16 cellular contexts compared by ENCODE assay signal in genomic region chr13:102726430-102726829, GRCh38. TPM values are rescaled to one million over a fixed set of nuclear protein-coding genes. Genes with fewer than 3 reads are reported as not detected.
A peak's percentile ranks its signal among the peaks of the same experiment; 100 is the strongest.
DNase-seq lines count a peak whose midpoint lies in the region; ATAC-seq, FAIRE-seq and TF ChIP-seq lines count a peak whose summit lies in the region.
"Had no signal": no experiment of that assay in that cellular context is flagged by ENCODE, and none has a peak within 500 bp of the region (broad histone marks: within the 10 kb centered on the region; RNA-seq: fewer than 3 reads in every experiment).

No MANE protein-coding gene starts in this region.

- H3K27ac ChIP-seq in A549: no peak overlapping the region
- H3K27ac ChIP-seq: HL-60 had no signal

- H3K36me3 Mint-ChIP-seq in activated CD8-positive, alpha-beta T cell treated with anti-CD3 and anti-CD28 coated beads for 36 hours (ENCODE audit: low read depth): no peaks in the 10 kb centered on the region

- no peak for TF ChIP-seq POLR2A in A549 (IDR thresholded peaks at IDR 0.05; ENCODE audit: low read length)
- TF ChIP-seq POLR2A in GM12892 (IDR thresholded peaks at IDR 0.05; ENCODE audit: low read depth, low read length): no peak
- TF ChIP-seq POLR2A in NB4 (IDR thresholded peaks at IDR 0.05; ENCODE audit: extremely low read depth, insufficient read length): no peak

- TF ChIP-seq CTCF in A549 (IDR thresholded peaks at IDR 0.05) (no peak), NB4 (IDR thresholded peaks at IDR 0.05; ENCODE audit: low read depth, low read length) (no peak), GM10248 (IDR thresholded peaks at IDR 0.05; ENCODE audit: control extremely low read depth, extremely low read depth, low read depth, missing control alignments) (no peak)
- TF ChIP-seq CTCF in activated CD8-positive, alpha-beta T cell treated with anti-CD3 and anti-CD28 coated beads for 36 hours (IDR thresholded peaks at IDR 0.05): no peak

- peak; percentile 46 to 61; a peak in 3 of 6 replicates for ATAC-seq in A549
- no peak for ATAC-seq in activated CD8-positive, alpha-beta T cell treated with anti-CD3 and anti-CD28 coated beads for 36 hours
- ATAC-seq: effector memory CD8-positive, alpha-beta T cell had no signal

- peaks cover 6% of the 10 kb centered on the region; the same call in 1 of the 3 replicates for H3K4me1 ChIP-seq in A549

- no peak overlapping the region for H3K27ac Mint-ChIP-seq in activated CD8-positive, alpha-beta T cell treated with anti-CD3 and anti-CD28 coated beads for 36 hours
- H3K27ac Mint-ChIP-seq: effector memory CD8-positive, alpha-beta T cell had no signal

- DNase-seq in A549 (ENCODE audit: low read depth in 1 of 2, low spot score in 1 of 2): peak in 1 of 2 experiments; percentile 10
- DNase-seq in GM12892 (ENCODE audit: insufficient read length): no peak
- peak; percentile 32 for DNase-seq in NB4 (ENCODE audit: low read depth)
- peak; percentile 10 for DNase-seq in activated CD8-positive, alpha-beta T cell treated with anti-CD3 and anti-CD28 coated beads for 36 hours
- DNase-seq in GM10248 (ENCODE audit: extremely low spot score): no peak
- DNase-seq in HCEC 1CT: no peak
- no peak for DNase-seq in NCI-H187 treated with DMSO at 0.1 percent for 48 hours (lab: John Stamatoyannopoulos, UW)
- no peak for DNase-seq in UCSD-AML1 (lab: John Stamatoyannopoulos, UW; ENCODE audit: unreplicated experiment)
- DNase-seq: activated naive CD4-positive, alpha-beta T cell treated with anti-CD3 and anti-CD28 coated beads, Interleukin-2, amount 50 U/mL, for 16 hours; C1 segment of cervical spinal cord; effector memory CD8-positive, alpha-beta T cell; substantia nigra had no signal

- no peak for TF ChIP-seq RAD21 in A549 (conservative IDR thresholded peaks at IDR 0.05 in 1 of 2, IDR thresholded peaks at IDR 0.05 in 1 of 2)

- H3K4me3 ChIP-seq in A549: no peak overlapping the region
- H3K4me3 ChIP-seq in NB4 (ENCODE audit: low read depth, low read length): no peak overlapping the region

- TF ChIP-seq EP300 in A549 (IDR thresholded peaks at IDR 0.05): no peak

- FAIRE-seq in A549 (lab: Jason Lieb, UNC) (no peak), GM12892 (lab: Jason Lieb, UNC) (peak; percentile 44)
- FAIRE-seq: H1, TTC549 had no signal

- intact Hi-C loops in activated CD8-positive, alpha-beta T cell treated with anti-CD3 and anti-CD28 coated beads for 36 hours (cut with micrococcal nuclease): no loop called here

- 56% methylated on average over 2 of the region's 2 CpGs for WGBS in A549 (ENCODE audit: missing lambda C conversion rate)

- peaks cover 3% of the 10 kb centered on the region for H3K4me1 Mint-ChIP-seq in activated CD8-positive, alpha-beta T cell treated with anti-CD3 and anti-CD28 coated beads for 36 hours (ENCODE audit: low read depth)
- H3K4me1 Mint-ChIP-seq: neural crest cell had no signal

- H3K4me3 Mint-ChIP-seq in activated CD8-positive, alpha-beta T cell treated with anti-CD3 and anti-CD28 coated beads for 36 hours: no peak overlapping the region
- H3K4me3 Mint-ChIP-seq: effector memory CD8-positive, alpha-beta T cell; neural crest cell had no signal

- CTCF ChIA-PET in A549 (lab: Yijun Ruan, JAX) (interaction anchor here (2.1 to 3.4 kb wide), 2 partner anchors 130 to 147 kb away, joined by 8 to 38 read pairs; partner anchors contain the start of gene TPP2), GM10248 (lab: Yijun Ruan, JAX) (no interaction called here)
- CTCF ChIA-PET in activated CD8-positive, alpha-beta T cell treated with anti-CD3 and anti-CD28 coated beads for 36 hours (lab: Charles Lee): no interaction called here

- POLR2A ChIA-PET in A549 (lab: Yijun Ruan, JAX) (no interaction called here), GM10248 (lab: Yijun Ruan, JAX) (no interaction called here)
- POLR2A ChIA-PET in activated CD8-positive, alpha-beta T cell treated with anti-CD3 and anti-CD28 coated beads for 36 hours (lab: Charles Lee): no interaction called here

- H3K27me3 Mint-ChIP-seq in activated CD8-positive, alpha-beta T cell treated with anti-CD3 and anti-CD28 coated beads for 36 hours: peaks cover 7% of the 10 kb centered on the region

- H3K4me2 ChIP-seq in A549: no peak overlapping the region

- H3K9me3 Mint-ChIP-seq in activated CD8-positive, alpha-beta T cell treated with anti-CD3 and anti-CD28 coated beads for 36 hours: no peaks in the 10 kb centered on the region
- H3K9me3 Mint-ChIP-seq: effector memory CD8-positive, alpha-beta T cell had no signal

- H3K9me3 ChIP-seq in A549: no peaks in the 10 kb centered on the region

TF ChIP-seq in A549, 52 proteins besides CTCF, POLR2A, EP300 and RAD21:
- TF ChIP-seq SMC3 (IDR thresholded peaks at IDR 0.05) (no peak), RARB (CRISPR knock-in tag; IDR thresholded peaks at IDR 0.05) (no peak), ZSCAN20 (CRISPR knock-in tag; IDR thresholded peaks at IDR 0.05) (no peak), KDM1A (IDR thresholded peaks at IDR 0.05; ENCODE audit: low read depth) (no peak), RNF2 (IDR thresholded peaks at IDR 0.05; ENCODE audit: borderline replicate concordance, low read depth) (no peak), SREBF2 (IDR thresholded peaks at IDR 0.05) (no peak), TP53 (CRISPR knock-in tag; IDR thresholded peaks at IDR 0.05) (no peak), CEBPB (IDR thresholded peaks at IDR 0.05) (no peak), HEYL (CRISPR knock-in tag; IDR thresholded peaks at IDR 0.05) (no peak)
- TF ChIP-seq, protein P1, sequence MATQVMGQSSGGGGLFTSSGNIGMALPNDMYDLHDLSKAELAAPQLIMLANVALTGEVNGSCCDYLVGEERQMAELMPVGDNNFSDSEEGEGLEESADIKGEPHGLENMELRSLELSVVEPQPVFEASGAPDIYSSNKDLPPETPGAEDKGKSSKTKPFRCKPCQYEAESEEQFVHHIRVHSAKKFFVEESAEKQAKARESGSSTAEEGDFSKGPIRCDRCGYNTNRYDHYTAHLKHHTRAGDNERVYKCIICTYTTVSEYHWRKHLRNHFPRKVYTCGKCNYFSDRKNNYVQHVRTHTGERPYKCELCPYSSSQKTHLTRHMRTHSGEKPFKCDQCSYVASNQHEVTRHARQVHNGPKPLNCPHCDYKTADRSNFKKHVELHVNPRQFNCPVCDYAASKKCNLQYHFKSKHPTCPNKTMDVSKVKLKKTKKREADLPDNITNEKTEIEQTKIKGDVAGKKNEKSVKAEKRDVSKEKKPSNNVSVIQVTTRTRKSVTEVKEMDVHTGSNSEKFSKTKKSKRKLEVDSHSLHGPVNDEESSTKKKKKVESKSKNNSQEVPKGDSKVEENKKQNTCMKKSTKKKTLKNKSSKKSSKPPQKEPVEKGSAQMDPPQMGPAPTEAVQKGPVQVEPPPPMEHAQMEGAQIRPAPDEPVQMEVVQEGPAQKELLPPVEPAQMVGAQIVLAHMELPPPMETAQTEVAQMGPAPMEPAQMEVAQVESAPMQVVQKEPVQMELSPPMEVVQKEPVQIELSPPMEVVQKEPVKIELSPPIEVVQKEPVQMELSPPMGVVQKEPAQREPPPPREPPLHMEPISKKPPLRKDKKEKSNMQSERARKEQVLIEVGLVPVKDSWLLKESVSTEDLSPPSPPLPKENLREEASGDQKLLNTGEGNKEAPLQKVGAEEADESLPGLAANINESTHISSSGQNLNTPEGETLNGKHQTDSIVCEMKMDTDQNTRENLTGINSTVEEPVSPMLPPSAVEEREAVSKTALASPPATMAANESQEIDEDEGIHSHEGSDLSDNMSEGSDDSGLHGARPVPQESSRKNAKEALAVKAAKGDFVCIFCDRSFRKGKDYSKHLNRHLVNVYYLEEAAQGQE (IDR thresholded peaks at IDR 0.05): no peak

RNA-seq across cellular contexts. Expression of gene METTL21C, which starts 31.6 kb away (rescaled TPM):
- polyA plus RNA-seq in A549 (2011; rRNA removed): not detected in 2 replicates
- not detected in 2 replicates for polyA plus RNA-seq in A549 (2012; cell fraction: cytosol; rRNA removed)
- polyA plus RNA-seq in A549 (2012; cell fraction: nucleus; rRNA removed): not detected in 2 replicates
- not detected in 3 replicates for polyA plus RNA-seq in A549 (2017; fragmentation: RNase III; extraction: RNeasy Plus Mini Kit Qiagen cat#74134 plus additional on column Dnase treatment)
- not detected in 2 replicates for polyA minus RNA-seq in A549 (2011; rRNA and poly(A)+ RNA removed)
- not detected for polyA plus RNA-seq in GM12892 (2012; ENCODE audit: missing spikeins)
- not detected for total RNA-seq in activated CD8-positive, alpha-beta T cell treated with anti-CD3 and anti-CD28 coated beads for 36 hours
- total RNA-seq: H1, neural crest cell had no signal
- polyA plus RNA-seq: H1 had no signal

RNA-seq across cellular contexts. Expression of gene TEX30, which starts 47.2 kb away (rescaled TPM):
- 15.2 and 21.3 TPM in 2 replicates for polyA plus RNA-seq in A549 (2011; rRNA removed)
- polyA plus RNA-seq in A549 (2012; cell fraction: cytosol; rRNA removed): 6.8 and 7.6 TPM in 2 replicates
- polyA plus RNA-seq in A549 (2012; cell fraction: nucleus; rRNA removed): 1.7 and 3.0 TPM in 2 replicates
- 12.1 to 13.6 TPM (median 12.9 TPM) in 3 replicates for polyA plus RNA-seq in A549 (2017; fragmentation: RNase III; extraction: RNeasy Plus Mini Kit Qiagen cat#74134 plus additional on column Dnase treatment)
- 1.3 and 1.5 TPM in 2 replicates for polyA minus RNA-seq in A549 (2011; rRNA and poly(A)+ RNA removed)
- 23.2 TPM for polyA plus RNA-seq in GM12892 (2012; ENCODE audit: missing spikeins)
- 10 to 100 TPM; 30.5 to 32.8 TPM for total RNA-seq in activated CD8-positive, alpha-beta T cell treated with anti-CD3 and anti-CD28 coated beads for 36 hours

Comparison
In these comparisons a context has a peak if more than half of its experiments do, and no peak if none do; other contexts are left out.
1. DNase-seq: peak in NB4 (single experiment) and activated CD8-positive, alpha-beta T cell treated with anti-CD3 and anti-CD28 coated beads for 36 hours (single experiment); none in GM12892 (single experiment), GM10248 (single experiment), HCEC 1CT (single experiment), NCI-H187 treated with DMSO at 0.1 percent for 48 hours (single experiment) and UCSD-AML1 (single experiment).